In genomic region chr17:82506402-82506801, GRCh38 we compare ENCODE assay signal across 7 cellular contexts. TPM values are rescaled to one million over a fixed set of nuclear protein-coding genes. Genes with fewer than 3 reads are reported as not detected.
A peak's percentile ranks its signal among the peaks of the same experiment; 100 is the strongest.
DNase-seq lines count a peak whose midpoint lies in the region; ATAC-seq lines count a peak whose summit lies in the region.
"Not testable (repeated sequence)": the region's sequence is repeated elsewhere in the genome, so short reads cannot be mapped to it uniquely, and the experiment has no call there.

No MANE protein-coding gene starts in this region.

- H3K27me3 Mint-ChIP-seq in activated CD8-positive, alpha-beta memory T cell treated with anti-CD3 and anti-CD28 coated beads, Interleukin-2, amount 10 ng/mL, durations not matched to agents 7 days and 5 days = not testable (repeated sequence)

- not testable (repeated sequence) for H3K9me3 Mint-ChIP-seq in activated CD8-positive, alpha-beta memory T cell treated with anti-CD3 and anti-CD28 coated beads, Interleukin-2, amount 10 ng/mL, durations not matched to agents 7 days and 5 days (ENCODE audit: low read depth)

- not testable (repeated sequence) for H3K4me3 Mint-ChIP-seq in activated CD8-positive, alpha-beta memory T cell treated with anti-CD3 and anti-CD28 coated beads, Interleukin-2, amount 10 ng/mL, durations not matched to agents 7 days and 5 days

- CTCF ChIA-PET in activated CD8-positive, alpha-beta memory T cell treated with anti-CD3 and anti-CD28 coated beads, Interleukin-2, amount 10 ng/mL, durations not matched to agents 7 days and 5 days (lab: Charles Lee) = interaction anchor here (0.8 to 1.4 kb wide), 2 partner anchors 8 to 11 kb away, joined by 3 read pairs; no protein-coding TSS in a partner anchor

- peaks cover 10% of the 10 kb centered on the region for H3K4me1 Mint-ChIP-seq in activated CD8-positive, alpha-beta memory T cell treated with anti-CD3 and anti-CD28 coated beads, Interleukin-2, amount 10 ng/mL, durations not matched to agents 7 days and 5 days

- H3K27ac Mint-ChIP-seq in activated CD8-positive, alpha-beta memory T cell treated with anti-CD3 and anti-CD28 coated beads, Interleukin-2, amount 10 ng/mL, durations not matched to agents 7 days and 5 days = not testable (repeated sequence)

- H3K36me3 Mint-ChIP-seq in activated CD8-positive, alpha-beta memory T cell treated with anti-CD3 and anti-CD28 coated beads, Interleukin-2, amount 10 ng/mL, durations not matched to agents 7 days and 5 days = not testable (repeated sequence)

- peak; percentile 76 to 86 for DNase-seq in NCI-H526 (lab: John Stamatoyannopoulos, UW)
- DNase-seq in activated CD8-positive, alpha-beta memory T cell treated with anti-CD3 and anti-CD28 coated beads, Interleukin-2, amount 10 ng/mL, durations not matched to agents 7 days and 5 days = not testable (repeated sequence)
- DNase-seq in kidney glomerular epithelial cell (lab: John Stamatoyannopoulos, UW) = peak; percentile 64

- ATAC-seq in GM18511 (IDR thresholded peaks at IDR 0.05; ENCODE audit: unreplicated experiment) = peak; percentile 81
- peak; percentile 95 for ATAC-seq in GM19467 (IDR thresholded peaks at IDR 0.05; ENCODE audit: unreplicated experiment)
- peak; percentile 94 for ATAC-seq in HG02798 (IDR thresholded peaks at IDR 0.05; ENCODE audit: poor library complexity, unreplicated experiment)
- peak; percentile 62 for ATAC-seq in HG03378 (IDR thresholded peaks at IDR 0.05; ENCODE audit: unreplicated experiment)
- peak; percentile 70 for ATAC-seq in activated CD8-positive, alpha-beta memory T cell treated with anti-CD3 and anti-CD28 coated beads, Interleukin-2, amount 10 ng/mL, durations not matched to agents 7 days and 5 days

RNA-seq across cellular contexts. Expression of gene FOXK2, which starts 13.1 kb away (rescaled TPM):
- 10 to 100 TPM; 81.7 to 85.1 TPM for total RNA-seq in activated CD8-positive, alpha-beta memory T cell treated with anti-CD3 and anti-CD28 coated beads, Interleukin-2, amount 10 ng/mL, durations not matched to agents 7 days and 5 days

RNA-seq across cellular contexts. Expression of gene NARF, which starts 47.9 kb away (rescaled TPM):
- total RNA-seq in activated CD8-positive, alpha-beta memory T cell treated with anti-CD3 and anti-CD28 coated beads, Interleukin-2, amount 10 ng/mL, durations not matched to agents 7 days and 5 days = 100 to 1,000 TPM; 114 TPM

RNA-seq across cellular contexts. Expression of gene CYBC1, which starts 55.9 kb away (rescaled TPM):
- total RNA-seq in activated CD8-positive, alpha-beta memory T cell treated with anti-CD3 and anti-CD28 coated beads, Interleukin-2, amount 10 ng/mL, durations not matched to agents 7 days and 5 days = 100 to 1,000 TPM; 269 to 378 TPM
